ENCODE assay signal across 7 cellular contexts in the genomic region with DNA sequence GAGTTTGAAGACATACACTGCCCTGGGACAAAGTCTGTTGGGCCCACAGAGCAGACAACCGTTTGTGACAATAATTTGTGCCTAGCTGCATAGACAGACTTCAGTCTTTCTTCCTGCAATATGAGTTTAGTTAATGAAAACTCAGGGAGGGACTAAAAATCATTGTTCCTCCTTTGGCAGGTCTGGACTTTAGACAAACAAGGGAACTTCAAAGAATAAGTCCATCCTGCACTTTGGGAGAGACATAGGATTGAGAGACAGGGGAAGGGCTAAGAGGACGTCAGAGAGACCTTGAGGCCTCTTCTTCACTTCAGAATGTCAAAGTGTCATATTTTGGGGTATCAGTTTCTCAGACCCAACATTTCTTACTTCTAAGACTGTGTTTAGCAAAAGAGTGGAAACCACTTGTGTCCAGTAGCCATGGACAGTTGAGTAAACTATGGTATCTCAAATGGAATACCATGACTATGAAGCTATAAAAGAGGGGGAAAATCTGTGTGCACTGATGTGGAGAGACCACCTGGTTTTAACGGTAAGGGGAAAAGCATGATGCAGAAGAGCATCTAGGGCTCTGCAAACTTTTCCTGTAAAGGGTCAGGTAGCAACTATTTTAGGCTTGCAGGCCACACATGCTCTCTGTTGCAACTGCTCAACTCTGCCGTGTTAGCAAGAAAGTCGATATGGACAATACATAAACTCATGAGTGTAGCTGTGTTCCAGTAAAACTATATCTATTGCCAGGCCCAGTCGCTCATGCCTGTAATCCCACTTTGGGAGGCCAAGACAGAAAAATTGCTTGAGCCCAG.
"Had no signal": no experiment of that assay in that cellular context is flagged by ENCODE, and none has a peak within 500 bp of the region (broad histone marks: within the 10 kb centered on the region; RNA-seq: fewer than 3 reads in every experiment).

No MANE protein-coding gene starts in this region.

- H3K27ac ChIP-seq: GM23248 had no signal

- H3K4me3 ChIP-seq: GM23248, HAP-1 had no signal

- H3K36me3 ChIP-seq: HAP-1 had no signal

- H3K9me3 ChIP-seq: HAP-1 had no signal

- H2AFZ ChIP-seq: GM23248 had no signal

- DNase-seq: GM23248, GOT3, H7, KBM-7 had no signal

- H3K4me1 Mint-ChIP-seq: IgD-negative memory B cell had no signal

- H3K36me3 Mint-ChIP-seq: IgD-negative memory B cell had no signal

- H3K27ac Mint-ChIP-seq: IgD-negative memory B cell had no signal

- H3K4me1 ChIP-seq: HAP-1 had no signal

- H3K9ac ChIP-seq: GM23248 had no signal

- FAIRE-seq: HTR-8/SVneo had no signal

- H3K4me3 Mint-ChIP-seq: IgD-negative memory B cell had no signal
